ENCODE assay signal across 14 cellular contexts in genomic region chr5:124439609-124440008, GRCh38.
DNase-seq lines count a peak whose midpoint lies in the region; ATAC-seq lines count a peak whose summit lies in the region.
"Had no signal": no experiment of that assay in that cellular context is flagged by ENCODE, and none has a peak within 500 bp of the region (broad histone marks: within the 10 kb centered on the region; RNA-seq: fewer than 3 reads in every experiment).

No MANE protein-coding gene starts in this region.

- peaks cover 5% of the 10 kb centered on the region; the same call in 1 of the 2 replicates for H3K9me3 ChIP-seq in iPS-20b (ENCODE audit: insufficient read depth, low read depth, low read length)
- H3K9me3 ChIP-seq: MG63, Peyer's patch had no signal

- H3K9ac ChIP-seq in iPS-20b (ENCODE audit: low read depth, low read length), result peak overlapping the region; percentile 54; the same call in 1 of the 2 replicates

- H3K27ac ChIP-seq in angular gyrus (ENCODE audit: low read depth, low read length), result peak overlapping the region; percentile 90
- H3K27ac ChIP-seq in iPS-20b (ENCODE audit: low read length), result no peak overlapping the region
- H3K27ac ChIP-seq: A549, HL-60, Peyer's patch had no signal

- ATAC-seq in HG03342 (IDR thresholded peaks at IDR 0.05; ENCODE audit: unreplicated experiment), result no peak
- ATAC-seq: A549, HCT116 had no signal

- peak; percentile 29 for DNase-seq in NK-92 treated with Interleukin-12 subunit alpha and Interleukin-12 subunit beta, amount 100 ng/mL, for 24 hours (lab: John Stamatoyannopoulos, UW)
- no peak for DNase-seq in NK-92 (lab: John Stamatoyannopoulos, UW; ENCODE audit: unreplicated experiment)
- no peak for DNase-seq in D341Med (ENCODE audit: low spot score)
- DNase-seq in stimulated activated CD4-positive, alpha-beta T cell treated with anti-CD3 and anti-CD28 coated beads, Interleukin-2, amount 100 ng/mL, for 48 hours, result no peak
- DNase-seq: MG63, NCI-H1930, SHP77 treated with DMSO at 0.1 percent for 48 hours had no signal

- H3K4me3 ChIP-seq in iPS-20b (ENCODE audit: low read length), result 0 out of 2 replicates have a peak overlapping the region, but pooled peaks have one; percentile 32
- H3K4me3 ChIP-seq: A549, MG63, Peyer's patch had no signal

- H3K36me3 ChIP-seq in iPS-20b (ENCODE audit: insufficient read depth, low read depth, low read length), result no peaks in the 10 kb centered on the region
- H3K36me3 ChIP-seq: MG63, Peyer's patch had no signal

- H3K4me1 ChIP-seq in iPS-20b (ENCODE audit: insufficient read depth, low read length), result peaks cover 23% of the 10 kb centered on the region; the same call in 1 of the 2 replicates
- H3K4me1 ChIP-seq: A549, Peyer's patch had no signal

- no peaks in the 10 kb centered on the region for H3K27me3 ChIP-seq in iPS-20b (ENCODE audit: insufficient read depth, low read length)
- H3K27me3 ChIP-seq: MG63, Peyer's patch had no signal
